ENCODE assay signal across 1 cellular context in genomic region chr6:26594730-26595632, GRCh38.
TF ChIP-seq lines count a peak whose summit lies in the region.

No MANE protein-coding gene starts in this region.

TF ChIP-seq in HEK293, 187 proteins besides CTCF, POLR2A, EP300 and RAD21 (continued from another document):
- TF ChIP-seq ZBTB10 (tag by site-specific recombination; IDR thresholded peaks at IDR 0.05) (no peak), ZNF280D (tag by site-specific recombination; IDR thresholded peaks at IDR 0.05) (no peak), ZNF585B (tag by site-specific recombination; IDR thresholded peaks at IDR 0.05) (no peak), ZNF114 (tag by site-specific recombination; IDR thresholded peaks at IDR 0.05) (no peak), ZNF701 (tag by site-specific recombination; IDR thresholded peaks at IDR 0.05) (no peak), ZNF121 (tag by site-specific recombination; IDR thresholded peaks at IDR 0.05) (no peak), ZNF768 (tag by site-specific recombination; IDR thresholded peaks at IDR 0.05) (no peak), YY2 (tag by site-specific recombination; IDR thresholded peaks at IDR 0.05) (no peak), GLI4 (tag by site-specific recombination; IDR thresholded peaks at IDR 0.05) (no peak), ZNF157 (tag by site-specific recombination; IDR thresholded peaks at IDR 0.05) (no peak), SCRT2 (tag by site-specific recombination; IDR thresholded peaks at IDR 0.05) (no peak), ZNF747 (tag by site-specific recombination; IDR thresholded peaks at IDR 0.05) (no peak), ZNF488 (tag by site-specific recombination; IDR thresholded peaks at IDR 0.05) (no peak), ZNF10 (tag by site-specific recombination; IDR thresholded peaks at IDR 0.05) (no peak), ZNF473 (tag by site-specific recombination; IDR thresholded peaks at IDR 0.05) (no peak), SP7 (tag by site-specific recombination; IDR thresholded peaks at IDR 0.05) (peak; percentile 61; the same call in 1 of the 2 replicates), ZBTB26 (tag by site-specific recombination; optimal IDR thresholded peaks at IDR 0.05) (no peak), SP3 (tag by site-specific recombination; IDR thresholded peaks at IDR 0.05) (no peak), ZBTB11 (tag by site-specific recombination; conservative IDR thresholded peaks at IDR 0.05; ENCODE audit: low read depth) (no peak), GLIS2 (tag by site-specific recombination; IDR thresholded peaks at IDR 0.05) (no peak), MZF1 (tag by site-specific recombination; IDR thresholded peaks at IDR 0.05; ENCODE audit: borderline replicate concordance) (peak; percentile 90), ZNF660 (tag by site-specific recombination; IDR thresholded peaks at IDR 0.05) (peak; percentile 97), ZNF621 (tag by site-specific recombination; IDR thresholded peaks at IDR 0.05) (no peak), HOXD13 (CRISPR knock-in tag; IDR thresholded peaks at IDR 0.05; ENCODE audit: borderline replicate concordance) (no peak), ZNF670 (tag by site-specific recombination; IDR thresholded peaks at IDR 0.05; ENCODE audit: low read depth) (no peak), ZBTB7A (tag by site-specific recombination; IDR thresholded peaks at IDR 0.05; ENCODE audit: low read depth) (no peak), ELK4 (IDR thresholded peaks at IDR 0.05; ENCODE audit: borderline replicate concordance, low read depth, low read length) (no peak), GLI2 (tag by site-specific recombination; IDR thresholded peaks at IDR 0.05; ENCODE audit: borderline replicate concordance, low read depth) (no peak), ZNF785 (tag by site-specific recombination; IDR thresholded peaks at IDR 0.05) (no peak), ZNF560 (tag by site-specific recombination; IDR thresholded peaks at IDR 0.05; ENCODE audit: borderline replicate concordance) (no peak), REPIN1 (tag by site-specific recombination; IDR thresholded peaks at IDR 0.05; ENCODE audit: low read depth) (no peak), TSHZ1 (tag by site-specific recombination; IDR thresholded peaks at IDR 0.05; ENCODE audit: borderline replicate concordance) (no peak), ZNF76 (tag by site-specific recombination; IDR thresholded peaks at IDR 0.05; ENCODE audit: borderline replicate concordance, low read depth) (no peak), MEIS1 (CRISPR knock-in tag; IDR thresholded peaks at IDR 0.05; ENCODE audit: borderline replicate concordance) (no peak), ZNF354C (tag by site-specific recombination; IDR thresholded peaks at IDR 0.05; ENCODE audit: borderline replicate concordance, low read depth) (no peak), ZBTB8A (tag by site-specific recombination; IDR thresholded peaks at IDR 0.05) (peak; percentile 29; the same call in 1 of the 2 replicates), PRDM4 (tag by site-specific recombination; IDR thresholded peaks at IDR 0.05) (no peak), ZXDB (tag by site-specific recombination; IDR thresholded peaks at IDR 0.05) (peak; percentile 60), ZNF2 (tag by site-specific recombination; IDR thresholded peaks at IDR 0.05) (0 out of 2 replicates have a peak, but pooled peaks have one; percentile 22)
